2 cellular contexts compared by ENCODE assay signal in genomic region chr5:86679529-86679928, GRCh38.
A peak's percentile ranks its signal among the peaks of the same experiment; 100 is the strongest.
TF ChIP-seq lines count a peak whose summit lies in the region.

No MANE protein-coding gene starts in this region.

TF ChIP-seq in IMR-90, 13 proteins besides CTCF, POLR2A, EP300 and RAD21:
- TF ChIP-seq FOS (IDR thresholded peaks at IDR 0.05; ENCODE audit: low read depth, low read length), result no peak
- no peak for TF ChIP-seq NFE2L2 (IDR thresholded peaks at IDR 0.05; ENCODE audit: low read depth, low read length)
- TF ChIP-seq SMC3 (IDR thresholded peaks at IDR 0.05; ENCODE audit: low read depth, low read length), result peak; percentile 48
- TF ChIP-seq USF2 (IDR thresholded peaks at IDR 0.05; ENCODE audit: low read depth, low read length), result peak; percentile 81
- no peak for TF ChIP-seq CHD1 (IDR thresholded peaks at IDR 0.05; ENCODE audit: low read depth, low read length)
TF ChIP-seq in IMR-90: peak in this region for 2.

TF ChIP-seq in H1, 55 proteins besides CTCF, POLR2A, EP300 and RAD21:
- TF ChIP-seq BACH1 (IDR thresholded peaks at IDR 0.05; ENCODE audit: low read length) (no peak), GTF2F1 (IDR thresholded peaks at IDR 0.05; ENCODE audit: borderline replicate concordance, low read depth, low read length) (no peak), FOSL1 (IDR thresholded peaks at IDR 0.05; ENCODE audit: insufficient read depth, low read depth, low read length) (no peak), SP1 (IDR thresholded peaks at IDR 0.05; ENCODE audit: low read depth, low read length) (no peak), TAF1 (IDR thresholded peaks at IDR 0.05; ENCODE audit: low read depth, low read length) (no peak), CREB1 (IDR thresholded peaks at IDR 0.05) (no peak), KDM1A (IDR thresholded peaks at IDR 0.05; ENCODE audit: borderline replicate concordance, low read length) (no peak), CHD1 (IDR thresholded peaks at IDR 0.05; ENCODE audit: low read depth, low read length) (no peak), EGR1 (IDR thresholded peaks at IDR 0.05; ENCODE audit: borderline replicate concordance, low read depth, low read length) (no peak), CBX5 (IDR thresholded peaks at IDR 0.05; ENCODE audit: low read depth, low read length) (no peak), EZH2 (IDR thresholded peaks at IDR 0.05; ENCODE audit: low read depth, low read length, severe bottlenecking) (no peak), NANOG (IDR thresholded peaks at IDR 0.05; ENCODE audit: insufficient read depth, low read depth, low read length, poor library complexity, severe bottlenecking) (no peak), JUN (IDR thresholded peaks at IDR 0.05; ENCODE audit: low read depth, low read length) (no peak)
